8 cellular contexts compared by ENCODE assay signal in genomic region chr10:27744478-27745379, GRCh38. TPM values are rescaled to one million over a fixed set of nuclear protein-coding genes. Genes with fewer than 3 reads are reported as not detected.
DNase-seq lines count a peak whose midpoint lies in the region; ATAC-seq, FAIRE-seq and TF ChIP-seq lines count a peak whose summit lies in the region.

No MANE protein-coding gene starts in this region.

- H3K4me3 ChIP-seq in ectodermal cell (ENCODE audit: insufficient read depth, low read depth, low read length) (peak overlapping the region; percentile 28), muscle layer of colon (ENCODE audit: low read depth in 1 of 2, low read length in 2 of 2) (peak overlapping the region; percentile 54 to 77), upper lobe of right lung (peak overlapping the region; percentile 64), BE2C (ENCODE audit: low read depth, low read length) (no peak overlapping the region)

- no peak overlapping the region for H3K9ac ChIP-seq in muscle layer of colon (ENCODE audit: low read length)

- DNase-seq in GM12891 (ENCODE audit: insufficient read length, low spot score), result peak; percentile 5
- DNase-seq in upper lobe of right lung, result peak; percentile 67
- DNase-seq in HUDEP-2 (lab: John Stamatoyannopoulos, UW; ENCODE audit: unreplicated experiment in 76 of 76), result no peak
- DNase-seq in BE2C, result no peak
- DNase-seq in Kasumi-1 (lab: John Stamatoyannopoulos, UW), result no peak

- TF ChIP-seq CTCF in upper lobe of right lung (IDR thresholded peaks at IDR 0.05) (no peak), BE2C (IDR thresholded peaks at IDR 0.05; ENCODE audit: low read depth, low read length) (no peak)

- no peaks in the 10 kb centered on the region for H3K9me3 ChIP-seq in ectodermal cell (ENCODE audit: control insufficient read depth, low read length)
- no peaks in the 10 kb centered on the region for H3K9me3 ChIP-seq in muscle layer of colon (ENCODE audit: low read length)
- no peaks in the 10 kb centered on the region for H3K9me3 ChIP-seq in upper lobe of right lung
- no peaks in the 10 kb centered on the region for H3K9me3 ChIP-seq in BE2C

- peaks cover 13% of the 10 kb centered on the region for H3K4me1 ChIP-seq in ectodermal cell (ENCODE audit: control insufficient read depth, insufficient read depth, low read length)
- peaks cover 33% of the 10 kb centered on the region for H3K4me1 ChIP-seq in muscle layer of colon (ENCODE audit: insufficient read depth, low read length)
- peaks cover 38% of the 10 kb centered on the region for H3K4me1 ChIP-seq in upper lobe of right lung
- H3K4me1 ChIP-seq in BE2C, result no peaks in the 10 kb centered on the region

- H3K36me3 ChIP-seq in ectodermal cell (ENCODE audit: control insufficient read depth, insufficient read depth, low read length), result no peaks in the 10 kb centered on the region
- H3K36me3 ChIP-seq in muscle layer of colon (ENCODE audit: insufficient read depth, low read length), result no peaks in the 10 kb centered on the region
- H3K36me3 ChIP-seq in upper lobe of right lung, result no peaks in the 10 kb centered on the region
- H3K36me3 ChIP-seq in BE2C, result no peaks in the 10 kb centered on the region

- ATAC-seq in upper lobe of right lung, result peak; percentile 3

- intact Hi-C loops in upper lobe of right lung (cut with DNase I), result no loop called here

- H3K4me1 Mint-ChIP-seq in T-helper 1 cell treated with Interleukin-12 subunit alpha and Interleukin-12 subunit beta and Interleukin-4 antibody, amounts not matched to agents 30 μg/mL and 1 μg/mL, for 36 hours (ENCODE audit: low read depth), result peaks cover 18% of the 10 kb centered on the region

- no peak overlapping the region for H3K27ac ChIP-seq in ectodermal cell (ENCODE audit: insufficient read depth, low read depth, low read length, poor library complexity, severe bottlenecking)
- no peak overlapping the region for H3K27ac ChIP-seq in muscle layer of colon (ENCODE audit: low read depth, low read length)
- H3K27ac ChIP-seq in upper lobe of right lung, result no peak overlapping the region

- no peak overlapping the region for H3K27ac Mint-ChIP-seq in T-helper 1 cell treated with Interleukin-12 subunit alpha and Interleukin-12 subunit beta and Interleukin-4 antibody, amounts not matched to agents 30 μg/mL and 1 μg/mL, for 36 hours

- TF ChIP-seq POLR2A in GM12891 (IDR thresholded peaks at IDR 0.05; ENCODE audit: low read depth, low read length), result no peak

- FAIRE-seq in GM12891 (lab: Jason Lieb, UNC), result no peak

- no peaks in the 10 kb centered on the region for H3K9me3 Mint-ChIP-seq in T-helper 1 cell treated with Interleukin-12 subunit alpha and Interleukin-12 subunit beta and Interleukin-4 antibody, amounts not matched to agents 30 μg/mL and 1 μg/mL, for 36 hours

- H3K27me3 ChIP-seq in ectodermal cell (ENCODE audit: control insufficient read depth, insufficient read depth, low read length, poor library complexity, severe bottlenecking), result peaks cover 100% of the 10 kb centered on the region
- peaks cover 35 to 78% of the 10 kb centered on the region in 2 donors for H3K27me3 ChIP-seq in muscle layer of colon (ENCODE audit: control insufficient read depth in 1 of 2, insufficient read depth in 2 of 2, low read length in 2 of 2)
- H3K27me3 ChIP-seq in upper lobe of right lung, result peaks cover 91% of the 10 kb centered on the region
- peaks cover 84% of the 10 kb centered on the region for H3K27me3 ChIP-seq in BE2C

- H3K36me3 Mint-ChIP-seq in T-helper 1 cell treated with Interleukin-12 subunit alpha and Interleukin-12 subunit beta and Interleukin-4 antibody, amounts not matched to agents 30 μg/mL and 1 μg/mL, for 36 hours (ENCODE audit: low read depth), result peaks cover 2% of the 10 kb centered on the region

- H3K4me3 Mint-ChIP-seq in T-helper 1 cell treated with Interleukin-12 subunit alpha and Interleukin-12 subunit beta and Interleukin-4 antibody, amounts not matched to agents 30 μg/mL and 1 μg/mL, for 36 hours, result peak overlapping the region; percentile 67

- H3K27me3 Mint-ChIP-seq in T-helper 1 cell treated with Interleukin-12 subunit alpha and Interleukin-12 subunit beta and Interleukin-4 antibody, amounts not matched to agents 30 μg/mL and 1 μg/mL, for 36 hours (ENCODE audit: low read depth), result peaks cover 75% of the 10 kb centered on the region

- 2% methylated on average over 83 of the region's 83 CpGs for WGBS in ectodermal cell, 2 experiments

TF ChIP-seq in GM12891, 5 proteins besides CTCF, POLR2A, EP300 and RAD21:
- no peak for TF ChIP-seq POU2F2 (IDR thresholded peaks at IDR 0.05; ENCODE audit: low read depth, low read length)
- no peak for TF ChIP-seq TAF1 (IDR thresholded peaks at IDR 0.05; ENCODE audit: low read depth, low read length)
- no peak for TF ChIP-seq POLR2AphosphoS5 (IDR thresholded peaks at IDR 0.05; ENCODE audit: low read depth, low read length)
- TF ChIP-seq PAX5 (IDR thresholded peaks at IDR 0.05; ENCODE audit: insufficient read depth, low read length, severe bottlenecking), result no peak
- no peak for TF ChIP-seq SPI1 (IDR thresholded peaks at IDR 0.05; ENCODE audit: low read depth, low read length)

RNA-seq across cellular contexts. Expression of gene MKX, which starts 0.9 kb away (rescaled TPM):
- polyA plus RNA-seq in GM12891 (2012; ENCODE audit: low read depth, missing spikeins), result not detected
- polyA plus RNA-seq in ectodermal cell (2013, experiment 1 of 4), result not detected
- polyA plus RNA-seq in ectodermal cell (2013, experiment 2 of 4), result not detected
- not detected for polyA plus RNA-seq in ectodermal cell (2013, experiment 3 of 4)
- not detected for polyA plus RNA-seq in ectodermal cell (2013, experiment 4 of 4)
- total RNA-seq in upper lobe of right lung, result 1.7 TPM
- polyA plus RNA-seq in BE2C (2012; ENCODE audit: insufficient read depth, insufficient read length, low read depth), result not detected

Comparison
In these comparisons a context has a peak if more than half of its experiments do, and no peak if none do; other contexts are left out.
1. DNase-seq: peak in GM12891 (single experiment) and upper lobe of right lung (single experiment); none in HUDEP-2 (0 of 76), BE2C (single experiment) and Kasumi-1 (0 of 2).